ENCODE assay signal across 24 cellular contexts in the genomic region with DNA sequence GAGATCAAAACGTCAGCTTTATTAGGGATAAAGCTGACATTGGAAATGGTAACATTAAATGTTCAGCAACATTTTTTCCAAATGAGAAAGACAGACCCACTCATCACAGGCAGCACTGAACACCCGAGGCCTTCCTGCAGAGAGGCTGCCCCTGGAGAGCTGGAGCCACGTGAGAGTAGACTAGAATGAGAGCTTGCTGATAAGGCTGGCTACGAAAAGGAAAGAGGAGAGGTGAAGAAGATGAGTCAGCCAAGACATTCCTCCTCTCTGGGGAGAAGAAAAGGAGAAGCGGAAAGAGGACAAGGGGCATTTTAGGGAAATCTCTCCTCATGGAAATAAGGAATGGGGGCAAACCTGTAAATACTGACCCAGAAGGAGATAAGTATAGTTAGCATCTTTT. TPM values are rescaled to one million over a fixed set of nuclear protein-coding genes. Genes with fewer than 3 reads are reported as not detected.
"Had no signal": no experiment of that assay in that cellular context is flagged by ENCODE, and none has a peak within 500 bp of the region (broad histone marks: within the 10 kb centered on the region; RNA-seq: fewer than 3 reads in every experiment).

No MANE protein-coding gene starts in this region.

- H3K9me3 ChIP-seq: adrenal gland, gastrocnemius medialis, mucosa of descending colon, prostate gland, stomach had no signal

- H3K4me3 ChIP-seq: adrenal gland, dorsolateral prefrontal cortex, gastrocnemius medialis, mucosa of descending colon, prostate gland, stomach had no signal

- H3K27me3 ChIP-seq: adrenal gland, dorsolateral prefrontal cortex, gastrocnemius medialis, stomach had no signal

- H3K4me1 ChIP-seq: prostate gland had no signal

- H3K9me3 Mint-ChIP-seq: activated CD4-positive, alpha-beta memory T cell treated with anti-CD3 and anti-CD28 coated beads for 36 hours; activated naive CD4-positive, alpha-beta T cell treated with anti-CD3 and anti-CD28 coated beads, Interleukin-2, amount 50 U/mL, for 72 hours; activated T-helper 1 cell treated with anti-CD3 and anti-CD28 coated beads, Interleukin-12 subunit alpha, Interleukin-12 subunit beta, Interleukin-2, Interleukin-4 antibody, amounts not matched to agents 30 ng/mL and 10 ng/mL and 1 ng/mL, durations not matched to agents 14 hours and 24 hours and 36 hours; neural crest cell had no signal

- H3K27me3 Mint-ChIP-seq: activated CD4-positive, alpha-beta memory T cell treated with anti-CD3 and anti-CD28 coated beads for 36 hours had no signal

- H3K36me3 Mint-ChIP-seq: activated CD4-positive, alpha-beta memory T cell treated with anti-CD3 and anti-CD28 coated beads for 36 hours; activated naive CD4-positive, alpha-beta T cell treated with anti-CD3 and anti-CD28 coated beads, Interleukin-2, amount 50 U/mL, for 72 hours; naive B cell; type B pancreatic cell had no signal

- DNase-seq: activated CD4-positive, alpha-beta memory T cell treated with anti-CD3 and anti-CD28 coated beads for 36 hours; activated gamma-delta T cell treated with Interleukin-2 at 50 U/mL for 16 hours; activated T-cell treated with anti-CD3 and anti-CD28 coated beads for 4 hours; adrenal gland; caudate nucleus; dorsolateral prefrontal cortex; gastrocnemius medialis; head of caudate nucleus; left ventricle myocardium superior; mucosa of descending colon; naive B cell; right cardiac atrium; small intestine; stimulated activated CD4-positive, alpha-beta T cell treated with anti-CD3 and anti-CD28 coated beads, Interleukin-4, amount 100 ng/mL, for 1 hour; stomach; T-helper 17 cell had no signal

- H3K27ac Mint-ChIP-seq: activated CD4-positive, alpha-beta memory T cell treated with anti-CD3 and anti-CD28 coated beads for 36 hours; activated naive CD4-positive, alpha-beta T cell treated with anti-CD3 and anti-CD28 coated beads, Interleukin-2, amount 50 U/mL, for 72 hours; activated T-helper 1 cell treated with anti-CD3 and anti-CD28 coated beads, Interleukin-12 subunit alpha, Interleukin-12 subunit beta, Interleukin-2, Interleukin-4 antibody, amounts not matched to agents 30 ng/mL and 10 ng/mL and 1 ng/mL, durations not matched to agents 14 hours and 24 hours and 36 hours; naive B cell; T-helper 17 cell; type B pancreatic cell had no signal

- ATAC-seq: activated naive CD4-positive, alpha-beta T cell treated with anti-CD3 and anti-CD28 coated beads, Interleukin-2, amount 50 U/mL, for 72 hours; gastrocnemius medialis; left ventricle myocardium superior; mucosa of descending colon; right cardiac atrium; T-helper 17 cell had no signal

- FAIRE-seq: colon, small intestine had no signal

- H3K27ac ChIP-seq: epithelial cell of prostate, gastrocnemius medialis, prostate gland, stomach had no signal

- H3K4me1 Mint-ChIP-seq: neural crest cell, T-helper 17 cell had no signal

- H3K4me3 Mint-ChIP-seq: activated CD4-positive, alpha-beta memory T cell treated with anti-CD3 and anti-CD28 coated beads for 36 hours; activated T-helper 1 cell treated with anti-CD3 and anti-CD28 coated beads, Interleukin-12 subunit alpha, Interleukin-12 subunit beta, Interleukin-2, Interleukin-4 antibody, amounts not matched to agents 30 ng/mL and 10 ng/mL and 1 ng/mL, durations not matched to agents 14 hours and 24 hours and 36 hours; naive B cell; neural crest cell; T-helper 17 cell; type B pancreatic cell had no signal

- H3K36me3 ChIP-seq: adrenal gland, gastrocnemius medialis, prostate gland, stomach had no signal

RNA-seq across cellular contexts. Expression of gene CYP19A1, which starts 7.3 kb away (rescaled TPM):
- total RNA-seq: activated CD4-positive, alpha-beta memory T cell treated with anti-CD3 and anti-CD28 coated beads for 36 hours; neural crest cell; osteocyte had no signal

RNA-seq across cellular contexts. Expression of gene GLDN, which starts 10.3 kb away (rescaled TPM):
- total RNA-seq: activated CD4-positive, alpha-beta memory T cell treated with anti-CD3 and anti-CD28 coated beads for 36 hours; activated naive CD4-positive, alpha-beta T cell treated with anti-CD3 and anti-CD28 coated beads, Interleukin-2, amount 50 U/mL, for 72 hours; activated T-helper 1 cell treated with anti-CD3 and anti-CD28 coated beads, Interleukin-12 subunit alpha, Interleukin-12 subunit beta, Interleukin-2, Interleukin-4 antibody, amounts not matched to agents 30 ng/mL and 10 ng/mL and 1 ng/mL, durations not matched to agents 14 hours and 24 hours and 36 hours; osteocyte had no signal
